Comparison of ENCODE assay signal across 8 cellular contexts in genomic region chr12:50400104-50400637, GRCh38. TPM values are rescaled to one million over a fixed set of nuclear protein-coding genes. Genes with fewer than 3 reads are reported as not detected.
DNase-seq lines count a peak whose midpoint lies in the region; ATAC-seq and TF ChIP-seq lines count a peak whose summit lies in the region.

No MANE protein-coding gene starts in this region.

- H3K27ac Mint-ChIP-seq in activated CD4-positive, alpha-beta T cell treated with anti-CD3 and anti-CD28 coated beads for 36 hours, result peak overlapping the region; percentile 94
- peak overlapping the region; percentile 90 to 96 for H3K27ac Mint-ChIP-seq in natural killer cell treated with Interleukin-12 subunit alpha and Interleukin-12 subunit beta and Interleukin-15 and Interleukin-18, amount 100 ng/mL, for 72 hours

- H3K9me3 Mint-ChIP-seq in activated CD4-positive, alpha-beta T cell treated with anti-CD3 and anti-CD28 coated beads for 36 hours (ENCODE audit: low read depth), result no peaks in the 10 kb centered on the region
- H3K9me3 Mint-ChIP-seq in natural killer cell treated with Interleukin-12 subunit alpha and Interleukin-12 subunit beta and Interleukin-15 and Interleukin-18, amount 100 ng/mL, for 72 hours, result no peaks in the 10 kb centered on the region

- no peaks in the 10 kb centered on the region for H3K36me3 ChIP-seq in colonic mucosa

- H3K27me3 Mint-ChIP-seq in activated CD4-positive, alpha-beta T cell treated with anti-CD3 and anti-CD28 coated beads for 36 hours, result no peaks in the 10 kb centered on the region
- peaks cover 5 to 12% of the 10 kb centered on the region in 2 donors for H3K27me3 Mint-ChIP-seq in natural killer cell treated with Interleukin-12 subunit alpha and Interleukin-12 subunit beta and Interleukin-15 and Interleukin-18, amount 100 ng/mL, for 72 hours

- peak overlapping the region; percentile 70 to 96 for H3K9ac ChIP-seq in colonic mucosa (ENCODE audit: low read depth in 2 of 2, low read length in 2 of 2)

- no peak for ATAC-seq in activated CD4-positive, alpha-beta T cell treated with anti-CD3 and anti-CD28 coated beads for 36 hours
- ATAC-seq in natural killer cell treated with Interleukin-12 subunit alpha and Interleukin-12 subunit beta and Interleukin-15 and Interleukin-18, amount 100 ng/mL, for 72 hours, result no peak
- no peak for ATAC-seq in HG02973 (IDR thresholded peaks at IDR 0.05; ENCODE audit: unreplicated experiment)

- H3K9me3 ChIP-seq in colonic mucosa, result no peaks in the 10 kb centered on the region

- H3K4me1 ChIP-seq in colonic mucosa, result no peaks in the 10 kb centered on the region

- H3K4me3 Mint-ChIP-seq in activated CD4-positive, alpha-beta T cell treated with anti-CD3 and anti-CD28 coated beads for 36 hours, result peak overlapping the region; percentile 93
- peak overlapping the region; percentile 99 for H3K4me3 Mint-ChIP-seq in natural killer cell treated with Interleukin-12 subunit alpha and Interleukin-12 subunit beta and Interleukin-15 and Interleukin-18, amount 100 ng/mL, for 72 hours

- DNase-seq in activated CD4-positive, alpha-beta T cell treated with anti-CD3 and anti-CD28 coated beads for 36 hours, result no peak
- DNase-seq in activated CD4-positive, alpha-beta T cell treated with anti-CD3 and anti-CD28 coated beads for 48 hours, result no peak
- DNase-seq in NCI-H526 treated with DMSO at 0.1 percent for 48 hours (lab: John Stamatoyannopoulos, UW) (peak; percentile 80), colonic mucosa (no peak), glomerular visceral epithelial cell (ENCODE audit: extremely low spot score) (no peak)
- no peak for DNase-seq in natural killer cell treated with Interleukin-12 subunit alpha and Interleukin-12 subunit beta and Interleukin-15 and Interleukin-18, amount 100 ng/mL, for 72 hours (ENCODE audit: low spot score)
- no peak for DNase-seq in stimulated activated naive CD4-positive, alpha-beta T cell treated with Interleukin-2 at 50 U/mL for 16 hours (lab: John Stamatoyannopoulos, UW)

- peak overlapping the region; percentile 79 for H3K4me3 ChIP-seq in colonic mucosa

- peaks cover 15% of the 10 kb centered on the region for H3K36me3 Mint-ChIP-seq in activated CD4-positive, alpha-beta T cell treated with anti-CD3 and anti-CD28 coated beads for 36 hours (ENCODE audit: low read depth)
- H3K36me3 Mint-ChIP-seq in natural killer cell treated with Interleukin-12 subunit alpha and Interleukin-12 subunit beta and Interleukin-15 and Interleukin-18, amount 100 ng/mL, for 72 hours, result peaks cover 10% of the 10 kb centered on the region

- intact Hi-C loops in activated CD4-positive, alpha-beta T cell treated with anti-CD3 and anti-CD28 coated beads for 36 hours (cut with DNase I, micrococcal nuclease), result loop anchor here (1.0 to 5.0 kb wide), 13 partner anchors 117 to 772 kb away; partner anchors contain the start of genes LIMA1 (in 2 of the 2), SMARCD1 (in 2 of the 2), BCDIN3D (in 1 of the 2) and CERS5 (in 1 of the 2)
- intact Hi-C loops in colonic mucosa (cut with DNase I), result no loop called here

- no peak for TF ChIP-seq CTCF in colonic mucosa (IDR thresholded peaks at IDR 0.05)

- POLR2A ChIA-PET in activated CD4-positive, alpha-beta T cell treated with anti-CD3 and anti-CD28 coated beads for 36 hours (lab: Charles Lee), result interaction anchor here (0.6 to 1.1 kb wide), 3 partner anchors 178 to 849 kb away, joined by 3 to 5 read pairs (median 3); partner anchors contain the start of gene CERS5

- peaks cover 13% of the 10 kb centered on the region for H3K4me1 Mint-ChIP-seq in activated CD4-positive, alpha-beta T cell treated with anti-CD3 and anti-CD28 coated beads for 36 hours
- peaks cover 16 to 21% of the 10 kb centered on the region in 2 donors for H3K4me1 Mint-ChIP-seq in natural killer cell treated with Interleukin-12 subunit alpha and Interleukin-12 subunit beta and Interleukin-15 and Interleukin-18, amount 100 ng/mL, for 72 hours (ENCODE audit: low read depth in 2 of 2)

- no peaks in the 10 kb centered on the region for H3K27me3 ChIP-seq in colonic mucosa

- CTCF ChIA-PET in activated CD4-positive, alpha-beta T cell treated with anti-CD3 and anti-CD28 coated beads for 36 hours (lab: Charles Lee), result interaction anchor here (0.5 to 0.7 kb wide), 5 partner anchors 47 to 361 kb away, joined by 3 to 4 read pairs (median 3); partner anchors contain the start of gene CERS5

- H3K27ac ChIP-seq in colonic mucosa, result peak overlapping the region; percentile 85

RNA-seq across cellular contexts. Expression of gene LARP4, which starts 0.5 kb away (rescaled TPM):
- total RNA-seq in activated CD4-positive, alpha-beta T cell treated with anti-CD3 and anti-CD28 coated beads for 36 hours, result 10 to 100 TPM; 66.3 to 72.4 TPM
- total RNA-seq in colonic mucosa, result 10 to 100 TPM; 53.3 to 53.8 TPM
- 10 to 100 TPM; 68.5 to 79.0 TPM for total RNA-seq in natural killer cell treated with Interleukin-12 subunit alpha and Interleukin-12 subunit beta and Interleukin-15 and Interleukin-18, amount 100 ng/mL, for 72 hours

RNA-seq across cellular contexts. Expression of gene FAM186A, which starts 3.8 kb away (rescaled TPM):
- total RNA-seq in activated CD4-positive, alpha-beta T cell treated with anti-CD3 and anti-CD28 coated beads for 36 hours, result not detected
- not detected for total RNA-seq in colonic mucosa
- not detected for total RNA-seq in natural killer cell treated with Interleukin-12 subunit alpha and Interleukin-12 subunit beta and Interleukin-15 and Interleukin-18, amount 100 ng/mL, for 72 hours
